ENCODE assay signal across 9 cellular contexts in the genomic region with DNA sequence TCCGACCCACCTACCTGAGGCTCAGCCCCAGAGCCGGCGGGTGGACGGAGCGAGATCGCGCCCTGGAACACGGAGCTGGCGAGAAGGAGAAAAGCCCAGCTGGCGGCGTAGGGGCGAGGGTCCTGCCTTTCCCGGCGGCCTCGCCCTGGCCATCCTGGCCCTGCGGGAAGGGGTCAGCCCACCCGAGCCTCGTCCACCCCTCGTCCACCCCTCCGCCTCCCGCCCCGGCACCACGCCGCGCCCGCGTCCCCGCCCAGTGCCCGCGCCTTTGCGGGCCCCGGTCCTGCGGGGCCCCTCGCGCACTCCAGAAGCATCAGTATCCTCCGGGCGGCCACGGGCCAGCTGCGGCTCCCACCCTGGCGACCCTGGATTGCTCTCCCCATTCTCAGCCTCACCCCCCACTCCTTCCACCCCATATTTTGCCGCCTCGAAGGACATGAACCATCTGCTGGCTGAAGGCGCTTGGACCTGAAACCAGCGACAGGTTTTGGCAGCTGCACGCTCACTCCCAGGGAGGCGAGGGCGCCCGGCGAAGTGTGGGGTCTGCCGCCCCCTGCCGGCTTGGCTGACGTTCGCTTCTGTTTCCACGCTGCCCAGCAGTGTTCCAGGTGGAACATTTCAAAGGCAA.
DNase-seq lines count a peak whose midpoint lies in the region; ATAC-seq and TF ChIP-seq lines count a peak whose summit lies in the region.
"Had no signal": no experiment of that assay in that cellular context is flagged by ENCODE, and none has a peak within 500 bp of the region (broad histone marks: within the 10 kb centered on the region; RNA-seq: fewer than 3 reads in every experiment).

No MANE protein-coding gene starts in this region.

- peaks cover 4% of the 10 kb centered on the region for H3K36me3 Mint-ChIP-seq in neural crest cell (ENCODE audit: low read depth)

- peaks cover 4% of the 10 kb centered on the region for H3K4me1 Mint-ChIP-seq in neural crest cell

- no peaks in the 10 kb centered on the region for H3K27me3 ChIP-seq in foreskin keratinocyte
- H3K27me3 ChIP-seq in thymus (ENCODE audit: control insufficient read depth, insufficient read depth), result peaks cover 6% of the 10 kb centered on the region

- no peaks in the 10 kb centered on the region for H3K4me1 ChIP-seq in foreskin keratinocyte
- H3K4me1 ChIP-seq in thymus (ENCODE audit: control insufficient read depth, insufficient read depth, low read length), result no peaks in the 10 kb centered on the region
- H3K4me1 ChIP-seq: Caco-2 had no signal

- peaks cover 6% of the 10 kb centered on the region for H3K9me3 Mint-ChIP-seq in neural crest cell

- DNase-seq in NCI-H82 treated with DMSO at 0.1 percent for 48 hours (lab: John Stamatoyannopoulos, UW; ENCODE audit: unreplicated experiment) (peak; percentile 40), foreskin keratinocyte (peak; percentile 17 to 47), neural crest cell (ENCODE audit: low read depth, low spot score) (peak; percentile 76)
- peak; percentile 41 for DNase-seq in activated T-helper 9 cell treated with anti-CD3 and anti-CD28 coated beads, Interleukin-2, amount 50 U/mL, for 16 hours (ENCODE audit: low read depth)

- H3K27me3 Mint-ChIP-seq in neural crest cell (ENCODE audit: low read depth), result peaks cover 17% of the 10 kb centered on the region

- H3K27ac ChIP-seq in 22Rv1 (no peak overlapping the region), foreskin keratinocyte (no peak overlapping the region), thymus (ENCODE audit: low read depth) (no peak overlapping the region)

- peaks cover 1% of the 10 kb centered on the region for H3K9me3 ChIP-seq in thymus (ENCODE audit: control insufficient read depth)

- H3K4me3 ChIP-seq in thymus (ENCODE audit: low read length), result peak overlapping the region; percentile 5

- ATAC-seq in GM18907 (IDR thresholded peaks at IDR 0.05; ENCODE audit: unreplicated experiment) (peak; percentile 96), HG03108 (IDR thresholded peaks at IDR 0.05; ENCODE audit: unreplicated experiment) (peak; percentile 88), foreskin keratinocyte (peak; percentile 98)

- TF ChIP-seq CTCF in 22Rv1 (IDR thresholded peaks at IDR 0.05) (peak; percentile 89), foreskin keratinocyte (conservative IDR thresholded peaks at IDR 0.05) (peak; percentile 93), neural crest cell (conservative IDR thresholded peaks at IDR 0.05) (peak; percentile 95)

- peak overlapping the region; percentile 43 for H3K27ac Mint-ChIP-seq in neural crest cell (ENCODE audit: unreplicated experiment)

- H3K36me3 ChIP-seq in thymus (ENCODE audit: control insufficient read depth, insufficient read depth), result no peaks in the 10 kb centered on the region

- peak overlapping the region; percentile 97 for H3K4me3 Mint-ChIP-seq in neural crest cell

- 4% methylated on average over 54 of the region's 54 CpGs for WGBS in thymus
